8 cellular contexts compared by ENCODE assay signal in genomic region chr3:38003371-38003816, GRCh38. TPM values are rescaled to one million over a fixed set of nuclear protein-coding genes. Genes with fewer than 3 reads are reported as not detected.
DNase-seq lines count a peak whose midpoint lies in the region; ATAC-seq and TF ChIP-seq lines count a peak whose summit lies in the region.

No MANE protein-coding gene starts in this region.

- ATAC-seq in GM21576 (IDR thresholded peaks at IDR 0.05; ENCODE audit: unreplicated experiment) (no peak), HG03025 (IDR thresholded peaks at IDR 0.05; ENCODE audit: low FRiP score, unreplicated experiment) (no peak)

- H3K36me3 Mint-ChIP-seq in activated naive CD8-positive, alpha-beta T cell treated with anti-CD3 and anti-CD28 coated beads for 36 hours, result peaks cover 14% of the 10 kb centered on the region
- peaks cover 2% of the 10 kb centered on the region for H3K36me3 Mint-ChIP-seq in progenitor cell of endocrine pancreas (ENCODE audit: insufficient read depth)

- peaks cover 23% of the 10 kb centered on the region for H3K4me1 Mint-ChIP-seq in activated naive CD8-positive, alpha-beta T cell treated with anti-CD3 and anti-CD28 coated beads for 36 hours
- peaks cover 24% of the 10 kb centered on the region for H3K4me1 Mint-ChIP-seq in progenitor cell of endocrine pancreas (ENCODE audit: low read depth)

- peak; percentile 92 for TF ChIP-seq CTCF in progenitor cell of endocrine pancreas (IDR thresholded peaks at IDR 0.05; ENCODE audit: unreplicated experiment)

- H3K27ac Mint-ChIP-seq in activated naive CD8-positive, alpha-beta T cell treated with anti-CD3 and anti-CD28 coated beads for 36 hours, result peak overlapping the region; percentile 29
- H3K27ac Mint-ChIP-seq in progenitor cell of endocrine pancreas, result peak overlapping the region; percentile 72

- peak; percentile 55 for DNase-seq in activated gamma-delta T cell treated with Interleukin-2 at 50 U/mL for 16 hours
- no peak for DNase-seq in activated gamma-delta T cell (lab: John Stamatoyannopoulos, UW)
- DNase-seq in RPMI7951 (ENCODE audit: low read depth), result peak; percentile 18
- peak; percentile 64 for DNase-seq in activated naive CD8-positive, alpha-beta T cell treated with anti-CD3 and anti-CD28 coated beads for 36 hours
- peak; percentile 88 for DNase-seq in cardiac septum (ENCODE audit: low spot score)
- peak; percentile 73 for DNase-seq in progenitor cell of endocrine pancreas (ENCODE audit: low spot score, unreplicated experiment)

- intact Hi-C loops in cardiac septum (cut with DNase I), result loop anchor here (1.0 to 10.0 kb wide), 2 partner anchors 148 to 471 kb away; no protein-coding TSS in a partner anchor

- no peak overlapping the region for H3K4me3 Mint-ChIP-seq in activated naive CD8-positive, alpha-beta T cell treated with anti-CD3 and anti-CD28 coated beads for 36 hours
- H3K4me3 Mint-ChIP-seq in progenitor cell of endocrine pancreas (ENCODE audit: low read depth), result no peak overlapping the region

- H3K27me3 Mint-ChIP-seq in activated naive CD8-positive, alpha-beta T cell treated with anti-CD3 and anti-CD28 coated beads for 36 hours, result no peaks in the 10 kb centered on the region
- H3K27me3 Mint-ChIP-seq in progenitor cell of endocrine pancreas, result peaks cover 3% of the 10 kb centered on the region

- H3K9me3 Mint-ChIP-seq in activated naive CD8-positive, alpha-beta T cell treated with anti-CD3 and anti-CD28 coated beads for 36 hours, result no peaks in the 10 kb centered on the region
- no peaks in the 10 kb centered on the region for H3K9me3 Mint-ChIP-seq in progenitor cell of endocrine pancreas (ENCODE audit: low read depth)

RNA-seq across cellular contexts. Expression of gene VILL, which starts 12.8 kb away (rescaled TPM):
- 3.3 and 3.5 TPM in 2 replicates for total RNA-seq in RPMI7951 (2014; rRNA removed; shearing (Covaris generic))
- total RNA-seq in activated naive CD8-positive, alpha-beta T cell treated with anti-CD3 and anti-CD28 coated beads for 36 hours, result 10 to 100 TPM; 14.4 to 15.0 TPM
- total RNA-seq in cardiac septum (2.6 TPM), progenitor cell of endocrine pancreas (6.8 and 7.6 TPM in 2 replicates)

RNA-seq across cellular contexts. Expression of gene PLCD1, which starts 26.0 kb away (rescaled TPM):
- total RNA-seq in RPMI7951 (2014; rRNA removed; shearing (Covaris generic)), result 3.5 and 4.1 TPM in 2 replicates
- total RNA-seq in activated naive CD8-positive, alpha-beta T cell treated with anti-CD3 and anti-CD28 coated beads for 36 hours, result 1 to 10 TPM; 5.7 to 9.1 TPM
- total RNA-seq in cardiac septum, result 10.1 TPM
- 30.0 and 33.3 TPM in 2 replicates for total RNA-seq in progenitor cell of endocrine pancreas

RNA-seq across cellular contexts. Expression of gene DLEC1, which starts 35.6 kb away (rescaled TPM):
- total RNA-seq in RPMI7951 (2014; rRNA removed; shearing (Covaris generic)), result not detected in 2 replicates
- total RNA-seq in activated naive CD8-positive, alpha-beta T cell treated with anti-CD3 and anti-CD28 coated beads for 36 hours, result under 1 TPM; 0.12 to 0.52 TPM
- total RNA-seq in cardiac septum, result 0.22 TPM
- 1.3 and 1.8 TPM in 2 replicates for total RNA-seq in progenitor cell of endocrine pancreas
